Comparison of ENCODE assay signal across 3 cellular contexts in the genomic region with DNA sequence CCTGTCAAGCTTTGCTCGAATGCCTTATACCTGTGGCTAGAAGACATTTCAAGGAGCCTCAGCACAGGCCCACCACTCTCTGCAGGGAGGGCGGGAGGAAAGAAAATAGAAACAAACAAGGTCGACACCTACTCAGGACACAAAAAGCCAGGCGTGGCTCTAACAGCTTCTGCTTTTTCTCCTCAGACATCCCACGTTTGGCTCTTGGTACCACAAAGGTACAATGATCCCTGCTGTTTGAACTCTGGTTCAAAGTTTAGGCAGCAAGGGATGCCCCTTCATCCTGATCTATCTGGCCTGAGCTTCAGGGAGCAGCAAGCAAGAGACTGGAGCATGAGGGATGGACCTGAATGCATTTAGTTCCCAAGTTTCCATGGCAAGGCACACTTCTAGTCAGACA.
TF ChIP-seq lines count a peak whose summit lies in the region.

No MANE protein-coding gene starts in this region.

TF ChIP-seq in SK-N-SH, 30 proteins besides CTCF, POLR2A, EP300 and RAD21:
- TF ChIP-seq SIN3A (IDR thresholded peaks at IDR 0.05; ENCODE audit: borderline replicate concordance, low read depth, low read length) (no peak), REST (IDR thresholded peaks at IDR 0.05; ENCODE audit: low read depth, low read length) (no peak), TAF1 (IDR thresholded peaks at IDR 0.05; ENCODE audit: borderline replicate concordance, low read depth, low read length) (no peak), POLR2AphosphoS5 (IDR thresholded peaks at IDR 0.05; ENCODE audit: low read depth, low read length) (no peak), MAX (IDR thresholded peaks at IDR 0.05; ENCODE audit: low read depth) (no peak), PBX3 (IDR thresholded peaks at IDR 0.05) (no peak), TEAD4 (IDR thresholded peaks at IDR 0.05; ENCODE audit: borderline replicate concordance, insufficient read depth) (no peak), ELF1 (IDR thresholded peaks at IDR 0.05) (no peak), NRF1 (IDR thresholded peaks at IDR 0.05; ENCODE audit: low read depth, low read length) (no peak)
- TF ChIP-seq, protein P1, sequence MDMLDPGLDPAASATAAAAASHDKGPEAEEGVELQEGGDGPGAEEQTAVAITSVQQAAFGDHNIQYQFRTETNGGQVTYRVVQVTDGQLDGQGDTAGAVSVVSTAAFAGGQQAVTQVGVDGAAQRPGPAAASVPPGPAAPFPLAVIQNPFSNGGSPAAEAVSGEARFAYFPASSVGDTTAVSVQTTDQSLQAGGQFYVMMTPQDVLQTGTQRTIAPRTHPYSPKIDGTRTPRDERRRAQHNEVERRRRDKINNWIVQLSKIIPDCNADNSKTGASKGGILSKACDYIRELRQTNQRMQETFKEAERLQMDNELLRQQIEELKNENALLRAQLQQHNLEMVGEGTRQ (IDR thresholded peaks at IDR 0.05; ENCODE audit: borderline replicate concordance, low read depth, low read length), result no peak

TF ChIP-seq in SK-N-SH treated with all-trans-retinoic acid at 6 μM for 48 hours, 23 proteins besides CTCF, POLR2A, EP300 and RAD21:
- no peak for TF ChIP-seq ISL1 (CRISPR knock-in tag; IDR thresholded peaks at IDR 0.05)
- TF ChIP-seq BACH2 (CRISPR knock-in tag; IDR thresholded peaks at IDR 0.05; ENCODE audit: borderline replicate concordance), result no peak
- TF ChIP-seq SNAI2 (CRISPR knock-in tag; IDR thresholded peaks at IDR 0.05), result no peak
- no peak for TF ChIP-seq TOX (CRISPR knock-in tag; IDR thresholded peaks at IDR 0.05; ENCODE audit: borderline replicate concordance)
- no peak for TF ChIP-seq CREB5 (CRISPR knock-in tag; IDR thresholded peaks at IDR 0.05; ENCODE audit: low read depth)
- no peak for TF ChIP-seq OSR1 (CRISPR knock-in tag; IDR thresholded peaks at IDR 0.05)
- TF ChIP-seq ZNF8 (CRISPR knock-in tag; IDR thresholded peaks at IDR 0.05), result no peak
- TF ChIP-seq CSRNP3 (CRISPR knock-in tag; IDR thresholded peaks at IDR 0.05), result no peak
- no peak for TF ChIP-seq ZC3H10 (CRISPR knock-in tag; IDR thresholded peaks at IDR 0.05)
- no peak for TF ChIP-seq ZNF565 (CRISPR knock-in tag; conservative IDR thresholded peaks at IDR 0.05; ENCODE audit: low read depth)
- no peak for TF ChIP-seq POU6F1 (CRISPR knock-in tag; IDR thresholded peaks at IDR 0.05; ENCODE audit: borderline replicate concordance, low read depth)
- no peak for TF ChIP-seq ZNF70 (CRISPR knock-in tag; IDR thresholded peaks at IDR 0.05)
- TF ChIP-seq, protein P2, sequence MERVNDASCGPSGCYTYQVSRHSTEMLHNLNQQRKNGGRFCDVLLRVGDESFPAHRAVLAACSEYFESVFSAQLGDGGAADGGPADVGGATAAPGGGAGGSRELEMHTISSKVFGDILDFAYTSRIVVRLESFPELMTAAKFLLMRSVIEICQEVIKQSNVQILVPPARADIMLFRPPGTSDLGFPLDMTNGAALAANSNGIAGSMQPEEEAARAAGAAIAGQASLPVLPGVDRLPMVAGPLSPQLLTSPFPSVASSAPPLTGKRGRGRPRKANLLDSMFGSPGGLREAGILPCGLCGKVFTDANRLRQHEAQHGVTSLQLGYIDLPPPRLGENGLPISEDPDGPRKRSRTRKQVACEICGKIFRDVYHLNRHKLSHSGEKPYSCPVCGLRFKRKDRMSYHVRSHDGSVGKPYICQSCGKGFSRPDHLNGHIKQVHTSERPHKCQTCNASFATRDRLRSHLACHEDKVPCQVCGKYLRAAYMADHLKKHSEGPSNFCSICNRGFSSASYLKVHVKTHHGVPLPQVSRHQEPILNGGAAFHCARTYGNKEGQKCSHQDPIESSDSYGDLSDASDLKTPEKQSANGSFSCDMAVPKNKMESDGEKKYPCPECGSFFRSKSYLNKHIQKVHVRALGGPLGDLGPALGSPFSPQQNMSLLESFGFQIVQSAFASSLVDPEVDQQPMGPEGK (CRISPR knock-in tag; IDR thresholded peaks at IDR 0.05; ENCODE audit: borderline replicate concordance), result no peak
- TF ChIP-seq PPARA (CRISPR knock-in tag; IDR thresholded peaks at IDR 0.05; ENCODE audit: borderline replicate concordance), result no peak
- no peak for TF ChIP-seq ZFP30 (CRISPR knock-in tag; IDR thresholded peaks at IDR 0.05)

TF ChIP-seq in GM12878, 131 proteins besides CTCF, POLR2A, EP300 and RAD21:
- TF ChIP-seq CREM (IDR thresholded peaks at IDR 0.05; ENCODE audit: low read depth) (no peak), PAX8 (IDR thresholded peaks at IDR 0.05) (no peak), BCL11A (IDR thresholded peaks at IDR 0.05; ENCODE audit: low read depth, low read length) (no peak), NFIC (IDR thresholded peaks at IDR 0.05; ENCODE audit: low read depth, low read length) (no peak), MEF2A (IDR thresholded peaks at IDR 0.05; ENCODE audit: insufficient read depth, low read depth, low read length) (no peak), RELB (IDR thresholded peaks at IDR 0.05; ENCODE audit: low read depth) (no peak), SKIL (IDR thresholded peaks at IDR 0.05; ENCODE audit: low read depth, poor library complexity, severe bottlenecking) (no peak), SMAD1 (IDR thresholded peaks at IDR 0.05; ENCODE audit: low read depth, partially characterized antibody) (no peak), CHD1 (IDR thresholded peaks at IDR 0.05; ENCODE audit: low read depth, low read length) (no peak), EED (IDR thresholded peaks at IDR 0.05; ENCODE audit: low read depth) (no peak), PRDM15 (CRISPR knock-in tag; IDR thresholded peaks at IDR 0.05) (no peak), NR2F1 (conservative IDR thresholded peaks at IDR 0.05) (no peak), PKNOX1 (IDR thresholded peaks at IDR 0.05) (no peak), PBX3 (IDR thresholded peaks at IDR 0.05; ENCODE audit: insufficient replicate concordance, low read depth, low read length) (no peak), CHD2 (IDR thresholded peaks at IDR 0.05; ENCODE audit: borderline replicate concordance, low read depth, low read length) (no peak), IKZF1 (conservative IDR thresholded peaks at IDR 0.05) (no peak)
- TF ChIP-seq, protein P3, sequence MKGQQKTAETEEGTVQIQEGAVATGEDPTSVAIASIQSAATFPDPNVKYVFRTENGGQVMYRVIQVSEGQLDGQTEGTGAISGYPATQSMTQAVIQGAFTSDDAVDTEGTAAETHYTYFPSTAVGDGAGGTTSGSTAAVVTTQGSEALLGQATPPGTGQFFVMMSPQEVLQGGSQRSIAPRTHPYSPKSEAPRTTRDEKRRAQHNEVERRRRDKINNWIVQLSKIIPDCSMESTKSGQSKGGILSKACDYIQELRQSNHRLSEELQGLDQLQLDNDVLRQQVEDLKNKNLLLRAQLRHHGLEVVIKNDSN (IDR thresholded peaks at IDR 0.05; ENCODE audit: borderline replicate concordance, extremely low read length, insufficient read depth, low read depth, low read length), result no peak
